Comparison of ENCODE assay signal across 1 cellular context in the genomic region with DNA sequence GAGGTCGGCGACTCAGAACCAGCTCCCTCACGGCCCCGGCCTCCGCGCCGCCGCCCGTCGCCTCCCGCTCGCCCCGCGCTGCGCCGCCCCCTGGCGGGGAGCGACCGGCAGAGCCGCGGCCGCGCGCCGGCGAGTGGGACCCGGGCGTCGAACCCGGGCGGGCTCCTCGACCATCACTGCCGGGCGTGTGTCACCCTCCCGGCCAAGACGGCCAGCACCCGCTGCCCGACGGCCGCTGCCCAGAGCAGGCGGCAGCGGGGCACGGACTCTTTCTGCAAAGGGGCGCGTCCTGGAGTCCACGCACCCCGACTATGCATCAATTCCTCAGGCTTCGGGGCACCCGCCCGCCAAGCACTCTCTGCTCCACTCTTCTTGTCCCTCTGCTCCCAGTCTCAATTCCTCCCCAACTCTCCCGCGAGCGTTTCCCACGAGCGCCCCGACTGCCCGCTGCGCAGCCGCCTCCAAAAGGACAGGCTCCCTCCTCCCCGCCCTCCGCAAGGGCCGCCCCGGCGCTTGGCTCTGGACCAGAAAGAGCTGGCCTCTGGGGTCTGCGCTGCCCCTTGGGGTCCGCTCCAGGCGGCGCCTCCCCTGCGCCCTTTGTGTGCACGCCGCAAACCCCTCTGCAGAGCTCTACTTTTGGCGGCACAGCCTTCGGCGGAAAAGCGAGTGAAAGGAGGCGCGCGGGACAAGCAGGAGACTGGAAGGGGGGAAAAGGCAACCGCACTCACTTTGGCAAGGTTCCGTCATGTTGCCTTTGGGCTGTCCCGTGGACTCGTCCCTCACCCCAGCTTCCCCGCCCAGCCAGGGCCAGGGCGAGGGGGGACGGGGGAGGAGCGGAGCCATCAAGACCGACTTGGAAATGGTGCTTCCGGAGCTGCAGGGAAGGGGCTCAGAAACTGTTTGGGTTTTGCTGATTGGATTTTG.
TF ChIP-seq lines count a peak whose summit lies in the region.

No MANE protein-coding gene starts in this region.

TF ChIP-seq in HepG2, 621 proteins besides CTCF, POLR2A, EP300 and RAD21 (continued from another document and continues in another):
- TF ChIP-seq PHF8 (CRISPR knock-in tag; IDR thresholded peaks at IDR 0.05) = 0 out of 2 replicates have a peak, but pooled peaks have one; percentile 32
- 0 out of 4 replicates have a peak, but pooled peaks of 1 of the 2 experiments have one; percentile 26 for TF ChIP-seq HMGXB4 (CRISPR knock-in tag; IDR thresholded peaks at IDR 0.05; ENCODE audit: borderline replicate concordance in 1 of 2, low read depth in 1 of 2)
- no peak for TF ChIP-seq REL (CRISPR knock-in tag; conservative IDR thresholded peaks at IDR 0.05)
- TF ChIP-seq AHR (CRISPR knock-in tag; IDR thresholded peaks at IDR 0.05) = 0 out of 2 replicates have a peak, but pooled peaks have one; percentile 16
- no peak for TF ChIP-seq RFX1 (IDR thresholded peaks at IDR 0.05)
- TF ChIP-seq, protein P1, sequence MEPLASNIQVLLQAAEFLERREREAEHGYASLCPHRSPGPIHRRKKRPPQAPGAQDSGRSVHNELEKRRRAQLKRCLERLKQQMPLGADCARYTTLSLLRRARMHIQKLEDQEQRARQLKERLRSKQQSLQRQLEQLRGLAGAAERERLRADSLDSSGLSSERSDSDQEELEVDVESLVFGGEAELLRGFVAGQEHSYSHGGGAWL (CRISPR knock-in tag; IDR thresholded peaks at IDR 0.05) = 0 out of 2 replicates have a peak, but pooled peaks have one; percentile 55
- TF ChIP-seq PRMT3 (CRISPR knock-in tag; IDR thresholded peaks at IDR 0.05; ENCODE audit: borderline replicate concordance, low read depth) = no peak
- 0 out of 2 replicates have a peak, but pooled peaks have one; percentile 50 for TF ChIP-seq ZNF564 (CRISPR knock-in tag; IDR thresholded peaks at IDR 0.05)
- TF ChIP-seq ZNF605 (CRISPR knock-in tag; IDR thresholded peaks at IDR 0.05) = 0 out of 2 replicates have a peak, but pooled peaks have one; percentile 28
- TF ChIP-seq HOXA3 (CRISPR knock-in tag; IDR thresholded peaks at IDR 0.05) = 0 out of 2 replicates have a peak, but pooled peaks have one; percentile 28
- 0 out of 2 replicates have a peak, but pooled peaks have one; percentile 30 for TF ChIP-seq SRY (CRISPR knock-in tag; IDR thresholded peaks at IDR 0.05)
- TF ChIP-seq STAG1 (CRISPR knock-in tag; IDR thresholded peaks at IDR 0.05) = peak; percentile 44; the same call in 1 of the 2 replicates
- TF ChIP-seq MAZ (IDR thresholded peaks at IDR 0.05; ENCODE audit: borderline replicate concordance, low read depth, low read length) = no peak
- TF ChIP-seq MAZ (CRISPR knock-in tag; IDR thresholded peaks at IDR 0.05; ENCODE audit: low read depth) = peak; percentile 29; the same call in 1 of the 2 replicates
- TF ChIP-seq, protein P2, sequence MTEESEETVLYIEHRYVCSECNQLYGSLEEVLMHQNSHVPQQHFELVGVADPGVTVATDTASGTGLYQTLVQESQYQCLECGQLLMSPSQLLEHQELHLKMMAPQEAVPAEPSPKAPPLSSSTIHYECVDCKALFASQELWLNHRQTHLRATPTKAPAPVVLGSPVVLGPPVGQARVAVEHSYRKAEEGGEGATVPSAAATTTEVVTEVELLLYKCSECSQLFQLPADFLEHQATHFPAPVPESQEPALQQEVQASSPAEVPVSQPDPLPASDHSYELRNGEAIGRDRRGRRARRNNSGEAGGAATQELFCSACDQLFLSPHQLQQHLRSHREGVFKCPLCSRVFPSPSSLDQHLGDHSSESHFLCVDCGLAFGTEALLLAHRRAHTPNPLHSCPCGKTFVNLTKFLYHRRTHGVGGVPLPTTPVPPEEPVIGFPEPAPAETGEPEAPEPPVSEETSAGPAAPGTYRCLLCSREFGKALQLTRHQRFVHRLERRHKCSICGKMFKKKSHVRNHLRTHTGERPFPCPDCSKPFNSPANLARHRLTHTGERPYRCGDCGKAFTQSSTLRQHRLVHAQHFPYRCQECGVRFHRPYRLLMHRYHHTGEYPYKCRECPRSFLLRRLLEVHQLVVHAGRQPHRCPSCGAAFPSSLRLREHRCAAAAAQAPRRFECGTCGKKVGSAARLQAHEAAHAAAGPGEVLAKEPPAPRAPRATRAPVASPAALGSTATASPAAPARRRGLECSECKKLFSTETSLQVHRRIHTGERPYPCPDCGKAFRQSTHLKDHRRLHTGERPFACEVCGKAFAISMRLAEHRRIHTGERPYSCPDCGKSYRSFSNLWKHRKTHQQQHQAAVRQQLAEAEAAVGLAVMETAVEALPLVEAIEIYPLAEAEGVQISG (CRISPR knock-in tag; IDR thresholded peaks at IDR 0.05) = peak; percentile 31; the same call in 1 of the 2 replicates
- TF ChIP-seq EZH2 (conservative IDR thresholded peaks at IDR 0.05; ENCODE audit: low read depth, low read length) = peak; percentile 91
- TF ChIP-seq ZSCAN30 (CRISPR knock-in tag; IDR thresholded peaks at IDR 0.05) = no peak
- peak; percentile 42 for TF ChIP-seq HNRNPLL (IDR thresholded peaks at IDR 0.05; ENCODE audit: low read depth, low read length, poor library complexity, severe bottlenecking)
- TF ChIP-seq, protein P3, sequence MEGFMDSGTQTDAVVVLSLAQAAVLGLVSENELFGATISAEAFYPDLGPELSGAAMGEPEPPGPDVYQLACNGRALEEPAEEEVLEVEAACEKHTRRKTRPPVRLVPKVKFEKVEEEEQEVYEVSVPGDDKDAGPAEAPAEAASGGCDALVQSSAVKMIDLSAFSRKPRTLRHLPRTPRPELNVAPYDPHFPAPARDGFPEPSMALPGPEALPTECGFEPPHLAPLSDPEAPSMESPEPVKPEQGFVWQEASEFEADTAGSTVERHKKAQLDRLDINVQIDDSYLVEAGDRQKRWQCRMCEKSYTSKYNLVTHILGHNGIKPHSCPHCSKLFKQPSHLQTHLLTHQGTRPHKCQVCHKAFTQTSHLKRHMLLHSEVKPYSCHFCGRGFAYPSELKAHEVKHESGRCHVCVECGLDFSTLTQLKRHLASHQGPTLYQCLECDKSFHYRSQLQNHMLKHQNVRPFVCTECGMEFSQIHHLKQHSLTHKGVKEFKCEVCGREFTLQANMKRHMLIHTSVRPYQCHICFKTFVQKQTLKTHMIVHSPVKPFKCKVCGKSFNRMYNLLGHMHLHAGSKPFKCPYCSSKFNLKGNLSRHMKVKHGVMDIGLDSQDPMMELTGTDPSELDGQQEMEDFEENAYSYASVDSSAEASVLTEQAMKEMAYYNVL (CRISPR knock-in tag; IDR thresholded peaks at IDR 0.05; ENCODE audit: borderline replicate concordance) = 0 out of 2 replicates have a peak, but pooled peaks have one; percentile 23
- TF ChIP-seq, protein P4, sequence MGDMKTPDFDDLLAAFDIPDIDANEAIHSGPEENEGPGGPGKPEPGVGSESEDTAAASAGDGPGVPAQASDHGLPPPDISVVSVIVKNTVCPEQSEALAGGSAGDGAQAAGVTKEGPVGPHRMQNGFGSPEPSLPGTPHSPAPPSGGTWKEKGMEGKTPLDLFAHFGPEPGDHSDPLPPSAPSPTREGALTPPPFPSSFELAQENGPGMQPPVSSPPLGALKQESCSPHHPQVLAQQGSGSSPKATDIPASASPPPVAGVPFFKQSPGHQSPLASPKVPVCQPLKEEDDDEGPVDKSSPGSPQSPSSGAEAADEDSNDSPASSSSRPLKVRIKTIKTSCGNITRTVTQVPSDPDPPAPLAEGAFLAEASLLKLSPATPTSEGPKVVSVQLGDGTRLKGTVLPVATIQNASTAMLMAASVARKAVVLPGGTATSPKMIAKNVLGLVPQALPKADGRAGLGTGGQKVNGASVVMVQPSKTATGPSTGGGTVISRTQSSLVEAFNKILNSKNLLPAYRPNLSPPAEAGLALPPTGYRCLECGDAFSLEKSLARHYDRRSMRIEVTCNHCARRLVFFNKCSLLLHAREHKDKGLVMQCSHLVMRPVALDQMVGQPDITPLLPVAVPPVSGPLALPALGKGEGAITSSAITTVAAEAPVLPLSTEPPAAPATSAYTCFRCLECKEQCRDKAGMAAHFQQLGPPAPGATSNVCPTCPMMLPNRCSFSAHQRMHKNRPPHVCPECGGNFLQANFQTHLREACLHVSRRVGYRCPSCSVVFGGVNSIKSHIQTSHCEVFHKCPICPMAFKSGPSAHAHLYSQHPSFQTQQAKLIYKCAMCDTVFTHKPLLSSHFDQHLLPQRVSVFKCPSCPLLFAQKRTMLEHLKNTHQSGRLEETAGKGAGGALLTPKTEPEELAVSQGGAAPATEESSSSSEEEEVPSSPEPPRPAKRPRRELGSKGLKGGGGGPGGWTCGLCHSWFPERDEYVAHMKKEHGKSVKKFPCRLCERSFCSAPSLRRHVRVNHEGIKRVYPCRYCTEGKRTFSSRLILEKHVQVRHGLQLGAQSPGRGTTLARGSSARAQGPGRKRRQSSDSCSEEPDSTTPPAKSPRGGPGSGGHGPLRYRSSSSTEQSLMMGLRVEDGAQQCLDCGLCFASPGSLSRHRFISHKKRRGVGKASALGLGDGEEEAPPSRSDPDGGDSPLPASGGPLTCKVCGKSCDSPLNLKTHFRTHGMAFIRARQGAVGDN (CRISPR knock-in tag; IDR thresholded peaks at IDR 0.05) = peak; percentile 54
- TF ChIP-seq HNRNPK (IDR thresholded peaks at IDR 0.05; ENCODE audit: low read depth, low read length, poor library complexity, severe bottlenecking) = no peak
- TF ChIP-seq ZNF776 (CRISPR knock-in tag; IDR thresholded peaks at IDR 0.05) = 0 out of 2 replicates have a peak, but pooled peaks have one; percentile 48
- TF ChIP-seq, protein P5, sequence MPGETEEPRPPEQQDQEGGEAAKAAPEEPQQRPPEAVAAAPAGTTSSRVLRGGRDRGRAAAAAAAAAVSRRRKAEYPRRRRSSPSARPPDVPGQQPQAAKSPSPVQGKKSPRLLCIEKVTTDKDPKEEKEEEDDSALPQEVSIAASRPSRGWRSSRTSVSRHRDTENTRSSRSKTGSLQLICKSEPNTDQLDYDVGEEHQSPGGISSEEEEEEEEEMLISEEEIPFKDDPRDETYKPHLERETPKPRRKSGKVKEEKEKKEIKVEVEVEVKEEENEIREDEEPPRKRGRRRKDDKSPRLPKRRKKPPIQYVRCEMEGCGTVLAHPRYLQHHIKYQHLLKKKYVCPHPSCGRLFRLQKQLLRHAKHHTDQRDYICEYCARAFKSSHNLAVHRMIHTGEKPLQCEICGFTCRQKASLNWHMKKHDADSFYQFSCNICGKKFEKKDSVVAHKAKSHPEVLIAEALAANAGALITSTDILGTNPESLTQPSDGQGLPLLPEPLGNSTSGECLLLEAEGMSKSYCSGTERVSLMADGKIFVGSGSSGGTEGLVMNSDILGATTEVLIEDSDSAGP (CRISPR knock-in tag; IDR thresholded peaks at IDR 0.05; ENCODE audit: borderline replicate concordance) = 0 out of 2 replicates have a peak, but pooled peaks have one; percentile 10
- TF ChIP-seq ZNF264 (CRISPR knock-in tag; IDR thresholded peaks at IDR 0.05) = no peak
- 0 out of 2 replicates have a peak, but pooled peaks have one; percentile 38 for TF ChIP-seq ZNF431 (CRISPR knock-in tag; IDR thresholded peaks at IDR 0.05; ENCODE audit: borderline replicate concordance, low read depth)
- no peak for TF ChIP-seq SOX6 (IDR thresholded peaks at IDR 0.05)
- 0 out of 2 replicates have a peak, but pooled peaks have one; percentile 27 for TF ChIP-seq SOX6 (CRISPR knock-in tag; IDR thresholded peaks at IDR 0.05)
- 0 out of 2 replicates have a peak, but pooled peaks have one; percentile 25 for TF ChIP-seq ATF7-NPFF (CRISPR knock-in tag; IDR thresholded peaks at IDR 0.05; ENCODE audit: low read depth)
- 0 out of 2 replicates have a peak, but pooled peaks have one; percentile 33 for TF ChIP-seq ZNF451 (CRISPR knock-in tag; IDR thresholded peaks at IDR 0.05)
- 0 out of 2 replicates have a peak, but pooled peaks have one; percentile 48 for TF ChIP-seq ZSCAN31 (CRISPR knock-in tag; IDR thresholded peaks at IDR 0.05; ENCODE audit: low read depth)
- 0 out of 2 replicates have a peak, but pooled peaks have one; percentile 32 for TF ChIP-seq ZNF543 (CRISPR knock-in tag; IDR thresholded peaks at IDR 0.05)
- TF ChIP-seq ZNF280B (CRISPR knock-in tag; IDR thresholded peaks at IDR 0.05; ENCODE audit: borderline replicate concordance) = 0 out of 2 replicates have a peak, but pooled peaks have one; percentile 57
- no peak for TF ChIP-seq ATF1 (CRISPR knock-in tag; IDR thresholded peaks at IDR 0.05)
- TF ChIP-seq KDM5B (CRISPR knock-in tag; IDR thresholded peaks at IDR 0.05; ENCODE audit: borderline replicate concordance) = peak; percentile 38; the same call in 1 of the 2 replicates
- 0 out of 2 replicates have a peak, but pooled peaks have one; percentile 25 for TF ChIP-seq EED (CRISPR knock-in tag; IDR thresholded peaks at IDR 0.05)
- no peak for TF ChIP-seq SCMH1 (CRISPR knock-in tag; IDR thresholded peaks at IDR 0.05; ENCODE audit: borderline replicate concordance)
- TF ChIP-seq THAP8 (CRISPR knock-in tag; IDR thresholded peaks at IDR 0.05; ENCODE audit: borderline replicate concordance) = no peak
- TF ChIP-seq, protein P6, sequence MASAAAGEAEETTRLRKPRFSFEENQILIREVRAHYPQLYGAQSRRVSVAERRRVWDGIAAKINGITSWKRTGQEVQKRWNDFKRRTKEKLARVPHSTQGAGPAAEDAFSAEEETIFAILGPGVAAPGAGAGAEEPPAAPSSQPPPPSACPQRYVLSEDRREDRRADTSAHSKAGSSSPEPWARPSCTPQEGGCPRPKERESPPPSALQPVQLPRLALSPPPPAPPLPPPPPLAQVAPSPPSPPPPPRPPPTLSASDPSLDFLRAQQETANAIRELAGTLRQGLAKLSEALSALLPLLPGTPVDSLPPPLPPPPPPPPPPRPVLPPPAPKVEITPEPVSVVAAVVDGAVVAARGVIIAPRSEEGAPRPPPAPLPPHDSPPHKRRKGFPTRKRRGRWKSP (CRISPR knock-in tag; IDR thresholded peaks at IDR 0.05) = 0 out of 2 replicates have a peak, but pooled peaks have one; percentile 61
- TF ChIP-seq ZNF777 (CRISPR knock-in tag; IDR thresholded peaks at IDR 0.05) = peak; percentile 94
